16 cellular contexts compared by ENCODE assay signal in the genomic region with DNA sequence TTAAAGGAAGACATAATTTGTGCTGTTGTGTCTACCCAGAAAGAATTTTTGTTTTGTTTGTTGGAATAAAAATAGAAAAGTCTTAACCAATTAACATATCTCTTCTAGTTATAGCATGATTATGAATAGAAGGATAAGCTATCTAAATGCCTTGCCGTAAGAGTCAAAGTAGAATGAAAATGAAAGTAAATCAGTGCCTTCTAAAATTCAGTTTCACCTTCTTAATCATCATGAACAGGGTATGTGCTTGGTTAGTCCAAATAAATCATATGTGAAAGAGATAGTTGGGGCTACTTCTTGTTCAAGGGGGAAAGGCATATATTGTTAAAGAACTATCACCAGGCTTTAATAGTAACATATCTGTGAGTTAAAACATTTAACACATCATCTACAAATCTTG.
A peak's percentile ranks its signal among the peaks of the same experiment; 100 is the strongest.
DNase-seq lines count a peak whose midpoint lies in the region; TF ChIP-seq lines count a peak whose summit lies in the region.
"Had no signal": no experiment of that assay in that cellular context is flagged by ENCODE, and none has a peak within 500 bp of the region (broad histone marks: within the 10 kb centered on the region; RNA-seq: fewer than 3 reads in every experiment).

No MANE protein-coding gene starts in this region.

- dilution Hi-C loops in mammary epithelial cell (cut with HindIII; ENCODE audit: low sequenced_read_pairs), result no loop called here

- DNase-seq in breast epithelium (ENCODE audit: low spot score in 2 of 2) (no peak), mammary epithelial cell (no peak), lung microvascular endothelial cell (ENCODE audit: low read depth in 2 of 2) (peak; percentile 35 to 52), tibial artery (no peak), DMS79 treated with DMSO at 0.1 percent for 48 hours (lab: John Stamatoyannopoulos, UW) (no peak), endodermal cell (no peak)
- no peak for DNase-seq in effector memory CD4-positive, alpha-beta T cell
- DNase-seq: amygdala; CD4-positive, CD25-positive, alpha-beta regulatory T cell; islet precursor cell; NCI-H2081 treated with DMSO at 0.1 percent for 48 hours; SHP77; T1000 had no signal

- H3K27ac ChIP-seq in breast epithelium (peak overlapping the region in 1 of 2 donors; percentile 33), mammary epithelial cell (ENCODE audit: insufficient read depth, low read depth, low read length) (no peak overlapping the region), tibial artery (peak overlapping the region; percentile 27 to 57), endodermal cell (ENCODE audit: low read depth, low read length) (no peak overlapping the region)
- H3K27ac ChIP-seq in effector memory CD4-positive, alpha-beta T cell (ENCODE audit: insufficient read depth, low read length, poor library complexity, severe bottlenecking), result no peak overlapping the region

- no peaks in the 10 kb centered on the region for H3K27me3 Mint-ChIP-seq in endodermal cell (ENCODE audit: insufficient read depth)
- H3K27me3 Mint-ChIP-seq: CD4-positive, CD25-positive, alpha-beta regulatory T cell; dendritic cell treated with granulocyte-macrophage colony-stimulating factor and Interleukin-4, amounts not matched to agents 40 ng/mL and 50 ng/mL, for 4 days; progenitor cell of endocrine pancreas had no signal

- in situ Hi-C loops in mammary epithelial cell (cut with MboI; ENCODE audit: low sequenced_read_pairs in 2 of 2), result no loop called here

- no peak overlapping the region for H2AFZ ChIP-seq in mammary epithelial cell (ENCODE audit: low read depth, low read length)

- H3K27me3 ChIP-seq in breast epithelium (no peaks in the 10 kb centered on the region), mammary epithelial cell (ENCODE audit: insufficient read depth, low read length) (no peaks in the 10 kb centered on the region), endocrine pancreas (ENCODE audit: control insufficient read depth, insufficient read depth, low read length) (no peaks in the 10 kb centered on the region), tibial artery (no peaks in the 10 kb centered on the region), endodermal cell (ENCODE audit: control insufficient read depth, insufficient read depth, low read length, poor library complexity, severe bottlenecking) (no peaks in the 10 kb centered on the region)
- no peaks in the 10 kb centered on the region for H3K27me3 ChIP-seq in effector memory CD4-positive, alpha-beta T cell (replicated peaks; ENCODE audit: control insufficient read depth, insufficient read depth, low read length, poor library complexity, severe bottlenecking)

- peaks cover 25% of the 10 kb centered on the region for H3K9me3 Mint-ChIP-seq in endodermal cell

- WGBS in mammary epithelial cell (ENCODE audit: low coverage, missing lambda C conversion rate), result 100% methylated on average over 1 of the region's 1 CpG
- WGBS in endodermal cell (ENCODE audit: insufficient coverage in 1 of 2, insufficient read length in 1 of 2), 2 experiments, result 100% methylated on average over 1 of the region's 1 CpG; no CpG with 5 or more reads in 1 of the 2 experiments

- CTCF ChIA-PET in mammary epithelial cell (lab: Charles Lee; ENCODE audit: low non-redundant PET), result no interaction called here

- H3K4me1 ChIP-seq in breast epithelium, result peaks cover 0 to 5% of the 10 kb centered on the region in 2 donors
- peaks cover 10% of the 10 kb centered on the region for H3K4me1 ChIP-seq in mammary epithelial cell (ENCODE audit: insufficient read depth, low read length)
- no peaks in the 10 kb centered on the region for H3K4me1 ChIP-seq in endocrine pancreas (ENCODE audit: control insufficient read depth, insufficient read depth, low read length)
- peaks cover 0 to 28% (median 4%) of the 10 kb centered on the region in 4 donors for H3K4me1 ChIP-seq in tibial artery
- H3K4me1 ChIP-seq in effector memory CD4-positive, alpha-beta T cell (ENCODE audit: control insufficient read depth, insufficient read depth, low read length, poor library complexity, severe bottlenecking), result no peaks in the 10 kb centered on the region
- no peaks in the 10 kb centered on the region for H3K4me1 ChIP-seq in endodermal cell (ENCODE audit: control insufficient read depth, insufficient read depth, low read length)

- TF ChIP-seq CTCF in breast epithelium (IDR thresholded peaks at IDR 0.05) (no peak), mammary epithelial cell (conservative IDR thresholded peaks at IDR 0.05 in 1 of 2, IDR thresholded peaks at IDR 0.05 in 1 of 2; ENCODE audit: extremely low read depth in 1 of 2, insufficient read depth in 1 of 2, low read depth in 1 of 2, low read length in 2 of 2) (no peak), tibial artery (IDR thresholded peaks at IDR 0.05) (no peak), endodermal cell (conservative IDR thresholded peaks at IDR 0.05) (no peak)

- BruUV-seq in mammary epithelial cell (replicated peaks; lab: Mats Ljungman, UMichigan), result no TSS peak

- H3K36me3 ChIP-seq in breast epithelium, result no peaks in the 10 kb centered on the region
- no peaks in the 10 kb centered on the region for H3K36me3 ChIP-seq in mammary epithelial cell (ENCODE audit: insufficient read depth, low read length)
- H3K36me3 ChIP-seq in endocrine pancreas (ENCODE audit: control insufficient read depth, insufficient read depth, low read length), result no peaks in the 10 kb centered on the region
- H3K36me3 ChIP-seq in tibial artery, result peaks cover 7 to 23% (median 19%) of the 10 kb centered on the region in 3 donors
- no peaks in the 10 kb centered on the region for H3K36me3 ChIP-seq in effector memory CD4-positive, alpha-beta T cell (ENCODE audit: control insufficient read depth, insufficient read depth, low read length)
- H3K36me3 ChIP-seq in endodermal cell (ENCODE audit: control insufficient read depth, insufficient read depth, low read length), result peaks cover 12% of the 10 kb centered on the region

- H3K4me1 Mint-ChIP-seq in endodermal cell, result peaks cover 6% of the 10 kb centered on the region
- H3K4me1 Mint-ChIP-seq: CD4-positive, CD25-positive, alpha-beta regulatory T cell had no signal

- intact Hi-C loops in breast epithelium (cut with DNase I; ENCODE audit: low total_unique reads), result no loop called here
- intact Hi-C loops in mammary epithelial cell (cut with micrococcal nuclease), result loop anchor here (5.0 kb wide), 1 partner anchor 91 kb away; a partner anchor contains a TSS
- intact Hi-C loops in tibial artery (cut with DNase I; ENCODE audit: low total_unique reads), result no loop called here

- TF ChIP-seq POLR2A in breast epithelium (IDR thresholded peaks at IDR 0.05), result no peak

- no peak overlapping the region for H3K4me2 ChIP-seq in mammary epithelial cell (ENCODE audit: insufficient read depth, low read depth, low read length)

- H3K27ac Mint-ChIP-seq in endodermal cell, result no peak overlapping the region
- H3K27ac Mint-ChIP-seq: CD4-positive, CD25-positive, alpha-beta regulatory T cell; dendritic cell treated with granulocyte-macrophage colony-stimulating factor and Interleukin-4, amounts not matched to agents 40 ng/mL and 50 ng/mL, for 4 days; progenitor cell of endocrine pancreas had no signal

- H3K4me3 ChIP-seq in breast epithelium, result peak overlapping the region in 2 of 3 donors; percentile 1 to 23
- H3K4me3 ChIP-seq in mammary epithelial cell (replicated peaks in 1 of 3; ENCODE audit: insufficient read depth in 1 of 3, low read depth in 2 of 3, low read length in 3 of 3), result no peak overlapping the region
- peak overlapping the region; percentile 52 for H3K4me3 ChIP-seq in endocrine pancreas (ENCODE audit: control insufficient read depth, insufficient read depth, low read length)
- peak overlapping the region; percentile 28 to 36 for H3K4me3 ChIP-seq in tibial artery
- H3K4me3 ChIP-seq in effector memory CD4-positive, alpha-beta T cell (ENCODE audit: insufficient read depth, low read depth, low read length, poor library complexity, severe bottlenecking), result no peak overlapping the region
- H3K4me3 ChIP-seq in endodermal cell (ENCODE audit: low read length), result no peak overlapping the region

- H3K9me3 ChIP-seq in breast epithelium (no peaks in the 10 kb centered on the region), mammary epithelial cell (replicated peaks; ENCODE audit: insufficient read depth, low read length) (peaks cover 9% of the 10 kb centered on the region), endocrine pancreas (ENCODE audit: control insufficient read depth, low read length) (no peaks in the 10 kb centered on the region), tibial artery (no peaks in the 10 kb centered on the region), endodermal cell (ENCODE audit: control insufficient read depth, low read length) (peaks cover 35% of the 10 kb centered on the region)
- H3K9me3 ChIP-seq in effector memory CD4-positive, alpha-beta T cell (ENCODE audit: control insufficient read depth, low read length), result no peaks in the 10 kb centered on the region

- no peak overlapping the region for H3K4me3 Mint-ChIP-seq in endodermal cell
- H3K4me3 Mint-ChIP-seq: CD4-positive, CD25-positive, alpha-beta regulatory T cell; dendritic cell treated with granulocyte-macrophage colony-stimulating factor and Interleukin-4, amounts not matched to agents 40 ng/mL and 50 ng/mL, for 4 days had no signal

- H3K9ac ChIP-seq in mammary epithelial cell (ENCODE audit: insufficient read depth, low read length), result no peak overlapping the region
- no peak overlapping the region for H3K9ac ChIP-seq in endocrine pancreas (ENCODE audit: control insufficient read depth, insufficient read depth, low read length)
- H3K9ac ChIP-seq in endodermal cell (ENCODE audit: extremely low read depth, low read length, poor library complexity, severe bottlenecking), result no peak overlapping the region

- H3K36me3 Mint-ChIP-seq in endodermal cell (ENCODE audit: low read depth), result peaks cover 25% of the 10 kb centered on the region
- H3K36me3 Mint-ChIP-seq: CD4-positive, CD25-positive, alpha-beta regulatory T cell had no signal

- no peaks in the 10 kb centered on the region for H3K79me2 ChIP-seq in mammary epithelial cell (ENCODE audit: insufficient read depth, low read length)

- no peaks in the 10 kb centered on the region for H4K20me1 ChIP-seq in mammary epithelial cell (ENCODE audit: insufficient read depth, low read length)

Comparison
In these comparisons a context has a peak if more than half of its experiments do, and no peak if none do; other contexts are left out.
1. H3K4me3 ChIP-seq: peak in breast epithelium (2 of 3), endocrine pancreas (single experiment) and tibial artery (2 of 2); none in mammary epithelial cell (0 of 3), effector memory CD4-positive, alpha-beta T cell (single experiment) and endodermal cell (single experiment).
2. DNase-seq: peak in lung microvascular endothelial cell (2 of 2); none in breast epithelium (0 of 2), mammary epithelial cell (single experiment), tibial artery (0 of 2), DMS79 treated with DMSO at 0.1 percent for 48 hours (single experiment), effector memory CD4-positive, alpha-beta T cell (0 of 3) and endodermal cell (single experiment).
3. H3K27ac ChIP-seq: peak in tibial artery (2 of 2); none in mammary epithelial cell (single experiment), effector memory CD4-positive, alpha-beta T cell (single experiment) and endodermal cell (single experiment).